In genomic region chrX:13734278-13735172, GRCh38 we compare ENCODE assay signal across 8 cellular contexts. TPM values are rescaled to one million over a fixed set of nuclear protein-coding genes. Genes with fewer than 3 reads are reported as not detected.
DNase-seq lines count a peak whose midpoint lies in the region; ATAC-seq lines count a peak whose summit lies in the region.

OFD1 (plus strand) TSS chrX:13734748; CDS start chrX:13735072, 324 bp downstream.
TRAPPC2 (minus strand) TSS chrX:13734620; CDS start chrX:13719963, 14,657 bp downstream.

- H3K27ac ChIP-seq in effector memory CD4-positive, alpha-beta T cell (ENCODE audit: insufficient read depth, low read length, poor library complexity, severe bottlenecking), result peak within 1 kb of the TSS; percentile 98

- peaks cover 6% of the 10 kb centered on the region for H3K36me3 ChIP-seq in effector memory CD4-positive, alpha-beta T cell (ENCODE audit: control insufficient read depth, insufficient read depth, low read length)

- peaks cover 5% of the 10 kb centered on the region for H3K4me1 ChIP-seq in effector memory CD4-positive, alpha-beta T cell (ENCODE audit: control insufficient read depth, insufficient read depth, low read length, poor library complexity, severe bottlenecking)

- peak within 1 kb of the TSS; percentile 73 for H3K4me3 ChIP-seq in effector memory CD4-positive, alpha-beta T cell (ENCODE audit: insufficient read depth, low read depth, low read length, poor library complexity, severe bottlenecking)

- peak; percentile 96 for ATAC-seq in GM21360 (IDR thresholded peaks at IDR 0.05; ENCODE audit: unreplicated experiment)

- no peaks in the 10 kb centered on the region for H3K27me3 ChIP-seq in effector memory CD4-positive, alpha-beta T cell (replicated peaks; ENCODE audit: control insufficient read depth, insufficient read depth, low read length, poor library complexity, severe bottlenecking)

- DNase-seq in COLO829 (ENCODE audit: low spot score) (peak; percentile 97), HT1080 (ENCODE audit: low read depth) (peak; percentile 91), NOMO-1 treated with DMSO at 0.1 percent for 48 hours (lab: John Stamatoyannopoulos, UW; ENCODE audit: unreplicated experiment) (peak; percentile 98), medulla oblongata (ENCODE audit: extremely low spot score) (peak; percentile 92)
- peak; percentile 81 to 82 for DNase-seq in activated CD8-positive, alpha-beta memory T cell treated with anti-CD3 and anti-CD28 coated beads for 4 hours (ENCODE audit: low read depth in 2 of 2)
- DNase-seq in effector memory CD4-positive, alpha-beta T cell, result peak; percentile 82 to 87 (median 86)
- peak; percentile 79 for DNase-seq in stimulated activated CD8-positive, alpha-beta memory T cell treated with anti-CD3 and anti-CD28 coated beads, Interleukin-12 subunit alpha, Interleukin-12 subunit beta, amount 100 ng/mL, for 1 hour (ENCODE audit: low read depth)

- no peaks in the 10 kb centered on the region for H3K9me3 ChIP-seq in effector memory CD4-positive, alpha-beta T cell (ENCODE audit: control insufficient read depth, low read length)

RNA-seq across cellular contexts. Expression of gene OFD1, which starts in this region (rescaled TPM):
- 5.6 and 5.9 TPM in 2 replicates for total RNA-seq in HT1080 (2014; rRNA removed; shearing (Covaris generic))
- polyA plus RNA-seq in HT1080 (2015; cell fraction: cytosol; rRNA removed), result 3.0 and 5.3 TPM in 2 replicates
- 23.7 and 26.0 TPM in 2 replicates for polyA plus RNA-seq in HT1080 (2015; cell fraction: nucleus; rRNA removed)

RNA-seq across cellular contexts. Expression of gene TRAPPC2, which starts in this region (rescaled TPM):
- 8.6 and 10.4 TPM in 2 replicates for total RNA-seq in HT1080 (2014; rRNA removed; shearing (Covaris generic))
- 8.8 and 12.3 TPM in 2 replicates for polyA plus RNA-seq in HT1080 (2015; cell fraction: cytosol; rRNA removed)
- polyA plus RNA-seq in HT1080 (2015; cell fraction: nucleus; rRNA removed), result 14.7 and 20.2 TPM in 2 replicates

Comparison
In these comparisons a context has a peak if more than half of its experiments do, and no peak if none do; other contexts are left out.
1. Peak in every context shown above with its lines: DNase-seq, ATAC-seq, H3K4me3 ChIP-seq and H3K27ac ChIP-seq.